1 cellular context compared by ENCODE assay signal in genomic region chr4:18566970-18567799, GRCh38.
A peak's percentile ranks its signal among the peaks of the same experiment; 100 is the strongest.
TF ChIP-seq lines count a peak whose summit lies in the region.

No MANE protein-coding gene starts in this region.

TF ChIP-seq in HepG2, 621 proteins besides CTCF, POLR2A, EP300 and RAD21 (continued from another document and continues in another):
- TF ChIP-seq PRDM10 (CRISPR knock-in tag; IDR thresholded peaks at IDR 0.05; ENCODE audit: low read depth) (0 out of 2 replicates have a peak, but pooled peaks have one; percentile 58), MIXL1 (CRISPR knock-in tag; IDR thresholded peaks at IDR 0.05) (peak; percentile 89), KDM6A (CRISPR knock-in tag; IDR thresholded peaks at IDR 0.05; ENCODE audit: low read depth) (peak; percentile 70), TSC22D2 (CRISPR knock-in tag; IDR thresholded peaks at IDR 0.05; ENCODE audit: borderline replicate concordance) (no peak), MAF1 (CRISPR knock-in tag; IDR thresholded peaks at IDR 0.05; ENCODE audit: borderline replicate concordance) (no peak), TAF1 (CRISPR knock-in tag; IDR thresholded peaks at IDR 0.05) (no peak), ZNF136 (CRISPR knock-in tag; IDR thresholded peaks at IDR 0.05; ENCODE audit: low read depth) (no peak), ZNF781 (CRISPR knock-in tag; IDR thresholded peaks at IDR 0.05; ENCODE audit: borderline replicate concordance, not compliant biosample characterization) (no peak), BRD4 (CRISPR knock-in tag; IDR thresholded peaks at IDR 0.05) (no peak), ZNF607 (CRISPR knock-in tag; IDR thresholded peaks at IDR 0.05; ENCODE audit: borderline replicate concordance) (peak; percentile 61; the same call in 1 of the 2 replicates), SP1 (IDR thresholded peaks at IDR 0.05) (no peak), SP1 (CRISPR knock-in tag; IDR thresholded peaks at IDR 0.05) (no peak), HES4 (CRISPR knock-in tag; IDR thresholded peaks at IDR 0.05; ENCODE audit: borderline replicate concordance) (no peak), HDAC1 (CRISPR knock-in tag; IDR thresholded peaks at IDR 0.05) (peak; percentile 82), ZBTB42 (CRISPR knock-in tag; IDR thresholded peaks at IDR 0.05) (no peak), ZUFSP (CRISPR knock-in tag; IDR thresholded peaks at IDR 0.05; ENCODE audit: borderline replicate concordance) (no peak), ZNF567 (CRISPR knock-in tag; IDR thresholded peaks at IDR 0.05; ENCODE audit: borderline replicate concordance) (no peak), ZNF30 (CRISPR knock-in tag; IDR thresholded peaks at IDR 0.05) (no peak), BRCA1 (CRISPR knock-in tag; IDR thresholded peaks at IDR 0.05) (no peak), KDM3A (CRISPR knock-in tag; IDR thresholded peaks at IDR 0.05; ENCODE audit: low read depth) (no peak), ZNF619 (CRISPR knock-in tag; IDR thresholded peaks at IDR 0.05) (no peak), RERE (CRISPR knock-in tag; IDR thresholded peaks at IDR 0.05; ENCODE audit: low read depth) (peak; percentile 80; the same call in 1 of the 2 replicates), HMG20A (CRISPR knock-in tag; IDR thresholded peaks at IDR 0.05; ENCODE audit: borderline replicate concordance) (peak; percentile 90), HOXA3 (CRISPR knock-in tag; IDR thresholded peaks at IDR 0.05) (peak; percentile 53; the same call in 1 of the 2 replicates), MEIS1 (CRISPR knock-in tag; IDR thresholded peaks at IDR 0.05; ENCODE audit: borderline replicate concordance) (no peak), POLR2G (IDR thresholded peaks at IDR 0.05; ENCODE audit: low read depth, low read length) (no peak), ZNF605 (CRISPR knock-in tag; IDR thresholded peaks at IDR 0.05) (peak; percentile 34; the same call in 1 of the 2 replicates), SPEN (CRISPR knock-in tag; IDR thresholded peaks at IDR 0.05; ENCODE audit: low read depth) (no peak), HNF4G (IDR thresholded peaks at IDR 0.05; ENCODE audit: borderline replicate concordance, low read depth, low read length) (peak; percentile 63; the same call in 1 of the 2 replicates), HNF4G (CRISPR knock-in tag; IDR thresholded peaks at IDR 0.05; ENCODE audit: borderline replicate concordance, low read depth) (no peak), ZNF276 (CRISPR knock-in tag; IDR thresholded peaks at IDR 0.05; ENCODE audit: low read depth) (no peak), SIX4 (CRISPR knock-in tag; IDR thresholded peaks at IDR 0.05) (peak; percentile 71), ZNF251 (CRISPR knock-in tag; IDR thresholded peaks at IDR 0.05) (no peak), ZNF264 (CRISPR knock-in tag; IDR thresholded peaks at IDR 0.05) (0 out of 2 replicates have a peak, but pooled peaks have one; percentile 54), SSRP1 (CRISPR knock-in tag; IDR thresholded peaks at IDR 0.05) (peak; percentile 40; the same call in 1 of the 2 replicates), ZNF788 (CRISPR knock-in tag; IDR thresholded peaks at IDR 0.05; ENCODE audit: borderline replicate concordance) (no peak), CREBL2 (CRISPR knock-in tag; IDR thresholded peaks at IDR 0.05; ENCODE audit: borderline replicate concordance) (no peak), ZNF17 (CRISPR knock-in tag; IDR thresholded peaks at IDR 0.05) (no peak), MIER2 (CRISPR knock-in tag; IDR thresholded peaks at IDR 0.05) (no peak; the same call in 1 of the 2 replicates), YEATS2 (CRISPR knock-in tag; IDR thresholded peaks at IDR 0.05; ENCODE audit: borderline replicate concordance) (peak; percentile 25; the same call in 1 of the 2 replicates), THYN1 (CRISPR knock-in tag; IDR thresholded peaks at IDR 0.05; ENCODE audit: borderline replicate concordance, low read depth) (no peak), HOXA7 (CRISPR knock-in tag; IDR thresholded peaks at IDR 0.05) (no peak), E2F1 (CRISPR knock-in tag; IDR thresholded peaks at IDR 0.05) (no peak), GABPB1 (CRISPR knock-in tag; IDR thresholded peaks at IDR 0.05) (0 out of 2 replicates have a peak, but pooled peaks have one; percentile 12), HNRNPL (IDR thresholded peaks at IDR 0.05; ENCODE audit: low read depth, low read length) (no peak), GPBP1L1 (CRISPR knock-in tag; IDR thresholded peaks at IDR 0.05) (no peak), ZNF556 (CRISPR knock-in tag; IDR thresholded peaks at IDR 0.05; ENCODE audit: borderline replicate concordance) (peak; percentile 34; the same call in 1 of the 2 replicates)
